1 cellular context compared by ENCODE assay signal in the genomic region with DNA sequence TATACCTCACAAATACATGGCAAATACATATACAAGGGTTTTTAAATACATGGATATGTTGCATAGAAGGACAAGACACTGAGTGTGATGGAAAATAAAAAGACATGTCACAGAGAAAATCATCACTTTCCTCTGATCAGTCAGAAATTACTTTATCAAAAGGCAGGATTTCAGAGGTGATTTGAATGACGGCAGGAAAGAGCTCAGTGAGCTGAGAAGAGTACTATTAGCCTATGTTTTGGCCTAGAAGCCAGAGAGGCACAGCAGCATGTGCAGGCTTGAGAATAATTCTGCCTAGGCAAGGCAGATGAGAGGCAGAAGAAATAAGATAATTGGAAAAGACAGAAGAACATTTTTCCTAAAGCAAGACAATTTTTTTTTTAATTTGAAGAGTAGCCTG.
TF ChIP-seq lines count a peak whose summit lies in the region.

No MANE protein-coding gene starts in this region.

TF ChIP-seq in SK-N-SH treated with all-trans-retinoic acid at 6 μM for 48 hours, 23 proteins besides CTCF, POLR2A, EP300 and RAD21 (continued from another document):
- TF ChIP-seq, protein P1, sequence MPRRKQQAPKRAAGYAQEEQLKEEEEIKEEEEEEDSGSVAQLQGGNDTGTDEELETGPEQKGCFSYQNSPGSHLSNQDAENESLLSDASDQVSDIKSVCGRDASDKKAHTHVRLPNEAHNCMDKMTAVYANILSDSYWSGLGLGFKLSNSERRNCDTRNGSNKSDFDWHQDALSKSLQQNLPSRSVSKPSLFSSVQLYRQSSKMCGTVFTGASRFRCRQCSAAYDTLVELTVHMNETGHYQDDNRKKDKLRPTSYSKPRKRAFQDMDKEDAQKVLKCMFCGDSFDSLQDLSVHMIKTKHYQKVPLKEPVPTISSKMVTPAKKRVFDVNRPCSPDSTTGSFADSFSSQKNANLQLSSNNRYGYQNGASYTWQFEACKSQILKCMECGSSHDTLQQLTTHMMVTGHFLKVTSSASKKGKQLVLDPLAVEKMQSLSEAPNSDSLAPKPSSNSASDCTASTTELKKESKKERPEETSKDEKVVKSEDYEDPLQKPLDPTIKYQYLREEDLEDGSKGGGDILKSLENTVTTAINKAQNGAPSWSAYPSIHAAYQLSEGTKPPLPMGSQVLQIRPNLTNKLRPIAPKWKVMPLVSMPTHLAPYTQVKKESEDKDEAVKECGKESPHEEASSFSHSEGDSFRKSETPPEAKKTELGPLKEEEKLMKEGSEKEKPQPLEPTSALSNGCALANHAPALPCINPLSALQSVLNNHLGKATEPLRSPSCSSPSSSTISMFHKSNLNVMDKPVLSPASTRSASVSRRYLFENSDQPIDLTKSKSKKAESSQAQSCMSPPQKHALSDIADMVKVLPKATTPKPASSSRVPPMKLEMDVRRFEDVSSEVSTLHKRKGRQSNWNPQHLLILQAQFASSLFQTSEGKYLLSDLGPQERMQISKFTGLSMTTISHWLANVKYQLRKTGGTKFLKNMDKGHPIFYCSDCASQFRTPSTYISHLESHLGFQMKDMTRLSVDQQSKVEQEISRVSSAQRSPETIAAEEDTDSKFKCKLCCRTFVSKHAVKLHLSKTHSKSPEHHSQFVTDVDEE (CRISPR knock-in tag; IDR thresholded peaks at IDR 0.05), result no peak
- TF ChIP-seq RARB (CRISPR knock-in tag; IDR thresholded peaks at IDR 0.05), result no peak
- TF ChIP-seq ISL1 (CRISPR knock-in tag; IDR thresholded peaks at IDR 0.05), result no peak
- no peak for TF ChIP-seq ARNTL (CRISPR knock-in tag; IDR thresholded peaks at IDR 0.05; ENCODE audit: borderline replicate concordance, low read depth)
- TF ChIP-seq, protein P2, sequence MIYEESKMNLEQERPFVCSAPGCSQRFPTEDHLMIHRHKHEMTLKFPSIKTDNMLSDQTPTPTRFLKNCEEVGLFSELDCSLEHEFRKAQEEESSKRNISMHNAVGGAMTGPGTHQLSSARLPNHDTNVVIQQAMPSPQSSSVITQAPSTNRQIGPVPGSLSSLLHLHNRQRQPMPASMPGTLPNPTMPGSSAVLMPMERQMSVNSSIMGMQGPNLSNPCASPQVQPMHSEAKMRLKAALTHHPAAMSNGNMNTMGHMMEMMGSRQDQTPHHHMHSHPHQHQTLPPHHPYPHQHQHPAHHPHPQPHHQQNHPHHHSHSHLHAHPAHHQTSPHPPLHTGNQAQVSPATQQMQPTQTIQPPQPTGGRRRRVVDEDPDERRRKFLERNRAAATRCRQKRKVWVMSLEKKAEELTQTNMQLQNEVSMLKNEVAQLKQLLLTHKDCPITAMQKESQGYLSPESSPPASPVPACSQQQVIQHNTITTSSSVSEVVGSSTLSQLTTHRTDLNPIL (CRISPR knock-in tag; IDR thresholded peaks at IDR 0.05; ENCODE audit: low read depth), result no peak
- TF ChIP-seq, protein P3, sequence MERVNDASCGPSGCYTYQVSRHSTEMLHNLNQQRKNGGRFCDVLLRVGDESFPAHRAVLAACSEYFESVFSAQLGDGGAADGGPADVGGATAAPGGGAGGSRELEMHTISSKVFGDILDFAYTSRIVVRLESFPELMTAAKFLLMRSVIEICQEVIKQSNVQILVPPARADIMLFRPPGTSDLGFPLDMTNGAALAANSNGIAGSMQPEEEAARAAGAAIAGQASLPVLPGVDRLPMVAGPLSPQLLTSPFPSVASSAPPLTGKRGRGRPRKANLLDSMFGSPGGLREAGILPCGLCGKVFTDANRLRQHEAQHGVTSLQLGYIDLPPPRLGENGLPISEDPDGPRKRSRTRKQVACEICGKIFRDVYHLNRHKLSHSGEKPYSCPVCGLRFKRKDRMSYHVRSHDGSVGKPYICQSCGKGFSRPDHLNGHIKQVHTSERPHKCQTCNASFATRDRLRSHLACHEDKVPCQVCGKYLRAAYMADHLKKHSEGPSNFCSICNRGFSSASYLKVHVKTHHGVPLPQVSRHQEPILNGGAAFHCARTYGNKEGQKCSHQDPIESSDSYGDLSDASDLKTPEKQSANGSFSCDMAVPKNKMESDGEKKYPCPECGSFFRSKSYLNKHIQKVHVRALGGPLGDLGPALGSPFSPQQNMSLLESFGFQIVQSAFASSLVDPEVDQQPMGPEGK (CRISPR knock-in tag; IDR thresholded peaks at IDR 0.05; ENCODE audit: borderline replicate concordance), result no peak
- no peak for TF ChIP-seq ZFP3 (CRISPR knock-in tag; IDR thresholded peaks at IDR 0.05)
- TF ChIP-seq OSR1 (CRISPR knock-in tag; IDR thresholded peaks at IDR 0.05), result no peak
- no peak for TF ChIP-seq GLIS3 (CRISPR knock-in tag; IDR thresholded peaks at IDR 0.05)
